11 cellular contexts compared by ENCODE assay signal in the genomic region with DNA sequence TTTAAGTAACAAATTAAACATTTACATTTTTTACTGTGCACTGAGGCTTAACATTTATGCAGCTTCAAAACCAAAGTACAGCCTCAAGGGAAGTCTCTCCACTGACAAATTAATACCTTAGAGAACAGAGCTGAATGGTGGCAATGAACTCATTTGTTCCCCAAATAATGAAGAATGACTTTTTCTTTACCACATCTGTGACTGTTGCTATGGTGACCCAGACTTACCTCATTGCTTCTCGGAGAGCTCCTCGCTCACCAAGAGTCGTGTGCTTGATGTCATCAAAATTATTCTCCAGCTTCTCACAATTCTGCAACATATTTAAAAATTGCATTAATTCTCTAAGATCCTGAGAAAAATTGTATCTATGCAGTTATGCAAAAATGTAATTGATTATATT.
DNase-seq lines count a peak whose midpoint lies in the region; ATAC-seq and TF ChIP-seq lines count a peak whose summit lies in the region.
"Had no signal": no experiment of that assay in that cellular context is flagged by ENCODE, and none has a peak within 500 bp of the region (broad histone marks: within the 10 kb centered on the region; RNA-seq: fewer than 3 reads in every experiment).

No MANE protein-coding gene starts in this region.

- no peaks in the 10 kb centered on the region for H3K36me3 ChIP-seq in BLaER1
- no peaks in the 10 kb centered on the region for H3K36me3 ChIP-seq in heart right ventricle
- no peaks in the 10 kb centered on the region for H3K36me3 ChIP-seq in H7 (replicated peaks; ENCODE audit: control insufficient read depth, insufficient read depth, low read length)

- no peaks in the 10 kb centered on the region for H3K9me3 Mint-ChIP-seq in activated naive CD8-positive, alpha-beta T cell treated with anti-CD3 and anti-CD28 coated beads for 36 hours
- H3K9me3 Mint-ChIP-seq: natural killer cell treated with Interleukin-12 subunit alpha and Interleukin-12 subunit beta and Interleukin-15 and Interleukin-18, amount 100 ng/mL, for 72 hours had no signal

- H3K9ac ChIP-seq in BLaER1 = no peak overlapping the region

- no peak overlapping the region for H3K4me3 Mint-ChIP-seq in activated naive CD8-positive, alpha-beta T cell treated with anti-CD3 and anti-CD28 coated beads for 36 hours
- H3K4me3 Mint-ChIP-seq: natural killer cell treated with Interleukin-12 subunit alpha and Interleukin-12 subunit beta and Interleukin-15 and Interleukin-18, amount 100 ng/mL, for 72 hours had no signal

- ATAC-seq in GM19397 (IDR thresholded peaks at IDR 0.05; ENCODE audit: unreplicated experiment) = peak; percentile 76
- ATAC-seq in HG03442 (IDR thresholded peaks at IDR 0.05; ENCODE audit: unreplicated experiment) = peak; percentile 60
- no peak for ATAC-seq in heart right ventricle
- ATAC-seq in GM18519 (IDR thresholded peaks at IDR 0.05; ENCODE audit: low FRiP score, unreplicated experiment) = no peak
- ATAC-seq: natural killer cell treated with Interleukin-12 subunit alpha and Interleukin-12 subunit beta and Interleukin-15 and Interleukin-18, amount 100 ng/mL, for 72 hours had no signal

- TF ChIP-seq CTCF in heart right ventricle (IDR thresholded peaks at IDR 0.05) = no peak

- no peak overlapping the region for H3K4me3 ChIP-seq in BLaER1
- no peak overlapping the region for H3K4me3 ChIP-seq in heart right ventricle
- H3K4me3 ChIP-seq in H7 (ENCODE audit: insufficient read depth, low read depth, low read length) = no peak overlapping the region

- H3K27me3 Mint-ChIP-seq in activated naive CD8-positive, alpha-beta T cell treated with anti-CD3 and anti-CD28 coated beads for 36 hours = no peaks in the 10 kb centered on the region
- H3K27me3 Mint-ChIP-seq: natural killer cell treated with Interleukin-12 subunit alpha and Interleukin-12 subunit beta and Interleukin-15 and Interleukin-18, amount 100 ng/mL, for 72 hours had no signal

- H3K9me3 ChIP-seq in BLaER1 (no peaks in the 10 kb centered on the region), heart right ventricle (no peaks in the 10 kb centered on the region)

- H3K27ac ChIP-seq in BLaER1 (no peak overlapping the region), heart right ventricle (no peak overlapping the region)

- H3K4me1 Mint-ChIP-seq in activated naive CD8-positive, alpha-beta T cell treated with anti-CD3 and anti-CD28 coated beads for 36 hours = peaks cover 7% of the 10 kb centered on the region

- WGBS in heart right ventricle, 2 donors = 83 to 91% methylated on average over 3 of the region's 3 CpGs

- H3K4me2 ChIP-seq in BLaER1 = peak overlapping the region; percentile 47

- intact Hi-C loops in heart right ventricle (cut with DNase I) = loop anchor here in 4 of 10 donors (10.0 kb wide), 4 partner anchors 583 to 1103 kb away; partner anchors contain the start of gene PTBP2 (in 1 of the 4)

- no peak overlapping the region for H3K27ac Mint-ChIP-seq in activated naive CD8-positive, alpha-beta T cell treated with anti-CD3 and anti-CD28 coated beads for 36 hours
- H3K27ac Mint-ChIP-seq: natural killer cell treated with Interleukin-12 subunit alpha and Interleukin-12 subunit beta and Interleukin-15 and Interleukin-18, amount 100 ng/mL, for 72 hours had no signal

- peak; percentile 18 for DNase-seq in activated naive CD8-positive, alpha-beta T cell treated with anti-CD3 and anti-CD28 coated beads for 36 hours
- DNase-seq in heart right ventricle = no peak
- DNase-seq in H7 = no peak
- DNase-seq in NCI-H774 (lab: John Stamatoyannopoulos, UW) = no peak
- DNase-seq: central memory CD4-positive, alpha-beta T cell; RPMI8226 had no signal

- H4K20me1 ChIP-seq in BLaER1 = no peaks in the 10 kb centered on the region

- H3K4me1 ChIP-seq in BLaER1 = peaks cover 39% of the 10 kb centered on the region
- peaks cover 0 to 13% (median 5%) of the 10 kb centered on the region in 9 donors for H3K4me1 ChIP-seq in heart right ventricle

- H3K27me3 ChIP-seq in BLaER1 (no peaks in the 10 kb centered on the region), heart right ventricle (no peaks in the 10 kb centered on the region), H7 (ENCODE audit: control insufficient read depth, insufficient read depth, low read length) (no peaks in the 10 kb centered on the region)

- H3K36me3 Mint-ChIP-seq in activated naive CD8-positive, alpha-beta T cell treated with anti-CD3 and anti-CD28 coated beads for 36 hours = peaks cover 5% of the 10 kb centered on the region
- H3K36me3 Mint-ChIP-seq: natural killer cell treated with Interleukin-12 subunit alpha and Interleukin-12 subunit beta and Interleukin-15 and Interleukin-18, amount 100 ng/mL, for 72 hours had no signal

Comparison
In these comparisons a context has a peak if more than half of its experiments do, and no peak if none do; other contexts are left out.
1. ATAC-seq: peak in GM19397 (single experiment) and HG03442 (single experiment); none in heart right ventricle (0 of 8) and GM18519 (single experiment).